ENCODE assay signal across 12 cellular contexts in the genomic region with DNA sequence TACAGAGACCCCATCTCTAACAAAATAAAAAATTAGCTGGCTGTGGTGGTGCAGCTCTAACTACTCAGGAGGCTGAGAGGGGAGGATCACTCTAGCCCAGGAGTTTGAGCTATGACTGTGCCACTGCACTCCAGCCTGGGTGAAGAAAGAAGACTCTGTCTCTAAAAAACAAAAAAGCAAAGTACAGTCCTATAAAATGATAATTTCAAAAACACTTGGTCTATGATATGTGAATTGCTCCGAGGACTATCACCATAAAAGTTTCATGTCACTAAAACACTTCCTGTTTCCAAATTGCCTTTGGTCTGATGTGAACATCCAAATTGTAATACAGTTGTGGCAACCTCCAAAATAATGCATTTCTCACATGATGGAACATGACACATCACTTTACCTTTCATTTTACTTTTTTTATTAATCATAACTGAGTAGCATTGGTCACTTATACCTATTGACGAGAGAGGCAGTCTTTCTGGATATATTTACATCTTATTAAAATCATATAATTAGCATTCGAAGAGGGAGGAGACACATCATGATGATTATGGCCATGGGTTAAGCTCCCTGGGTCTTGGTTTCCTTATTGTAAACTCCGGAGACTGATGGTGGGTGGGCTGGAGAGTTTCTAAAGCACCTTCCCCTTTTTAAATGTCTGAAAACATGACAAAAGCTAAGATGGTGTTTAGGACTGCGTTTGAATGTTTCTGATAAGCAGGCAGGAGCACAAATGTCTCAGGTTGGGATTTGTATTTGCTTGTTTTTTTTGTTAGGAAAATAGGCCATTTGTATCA. TPM values are rescaled to one million over a fixed set of nuclear protein-coding genes. Genes with fewer than 3 reads are reported as not detected.
DNase-seq lines count a peak whose midpoint lies in the region; ATAC-seq, FAIRE-seq and TF ChIP-seq lines count a peak whose summit lies in the region.
"Had no signal": no experiment of that assay in that cellular context is flagged by ENCODE, and none has a peak within 500 bp of the region (broad histone marks: within the 10 kb centered on the region; RNA-seq: fewer than 3 reads in every experiment).

No MANE protein-coding gene starts in this region.

- H3K9me3 Mint-ChIP-seq in activated CD4-positive, alpha-beta memory T cell treated with anti-CD3 and anti-CD28 coated beads for 36 hours, result no peaks in the 10 kb centered on the region

- WGBS in esophagus muscularis mucosa, result 88% methylated on average over 5 of the region's 5 CpGs

- H3K27me3 ChIP-seq in BLaER1 treated with 17β-estradiol and CSF1 and Interleukin-3, amounts not matched to agents 10 nM and 100 nM, result no peaks in the 10 kb centered on the region
- H3K27me3 ChIP-seq in esophagus muscularis mucosa, result no peaks in the 10 kb centered on the region
- H3K27me3 ChIP-seq: ascending aorta, right atrium auricular region had no signal

- no peaks in the 10 kb centered on the region for H3K9me3 ChIP-seq in BLaER1 treated with 17β-estradiol and CSF1 and Interleukin-3, amounts not matched to agents 10 nM and 100 nM (replicated peaks in 1 of 11)
- H3K9me3 ChIP-seq in esophagus muscularis mucosa, result no peaks in the 10 kb centered on the region
- H3K9me3 ChIP-seq: ascending aorta, right atrium auricular region had no signal

- H3K4me1 ChIP-seq in BLaER1 treated with 17β-estradiol and CSF1 and Interleukin-3, amounts not matched to agents 10 nM and 100 nM, result peaks cover 31 to 45% (median 34%) of the 10 kb centered on the region in 10 experiments
- H3K4me1 ChIP-seq in esophagus muscularis mucosa, result no peaks in the 10 kb centered on the region
- H3K4me1 ChIP-seq: ascending aorta, right atrium auricular region had no signal

- intact Hi-C loops in activated CD4-positive, alpha-beta memory T cell treated with anti-CD3 and anti-CD28 coated beads for 36 hours (cut with micrococcal nuclease), result loop anchor here (1.0 kb wide), 1 partner anchor 15 kb away; no protein-coding TSS in a partner anchor
- intact Hi-C loops in esophagus muscularis mucosa (cut with DNase I), result no loop called here

- peak overlapping the region in 8 of 11 experiments; percentile 2 to 77 (median 52); a peak in 11 of 22 replicates for H3K27ac ChIP-seq in BLaER1 treated with 17β-estradiol and CSF1 and Interleukin-3, amounts not matched to agents 10 nM and 100 nM
- H3K27ac ChIP-seq in esophagus muscularis mucosa (replicated peaks in 1 of 4), result no peak overlapping the region
- H3K27ac ChIP-seq: ascending aorta, right atrium auricular region had no signal

- DNase-seq in GM19239 (ENCODE audit: insufficient read length, low spot score) (no peak), esophagus muscularis mucosa (ENCODE audit: extremely low spot score) (no peak), cerebellum (ENCODE audit: low spot score) (no peak), NCI-H1436 treated with DMSO at 0.1 percent for 48 hours (lab: John Stamatoyannopoulos, UW) (no peak)
- no peak for DNase-seq in activated CD4-positive, alpha-beta memory T cell treated with anti-CD3 and anti-CD28 coated beads for 36 hours
- DNase-seq in effector CD8-positive, alpha-beta T cell (lab: John Stamatoyannopoulos, UW), result no peak
- DNase-seq: hippocampal formation had no signal

- peak overlapping the region; percentile 77 for H3K27ac Mint-ChIP-seq in activated CD4-positive, alpha-beta memory T cell treated with anti-CD3 and anti-CD28 coated beads for 36 hours

- no peak for TF ChIP-seq CTCF in esophagus muscularis mucosa (IDR thresholded peaks at IDR 0.05)

- H3K4me3 Mint-ChIP-seq in activated CD4-positive, alpha-beta memory T cell treated with anti-CD3 and anti-CD28 coated beads for 36 hours, result peak overlapping the region; percentile 21

- TF ChIP-seq POLR2A in esophagus muscularis mucosa (IDR thresholded peaks at IDR 0.05; ENCODE audit: low read depth), result no peak

- H4K20me1 ChIP-seq in BLaER1 treated with 17β-estradiol and CSF1 and Interleukin-3, amounts not matched to agents 10 nM and 100 nM, result no peaks in the 10 kb centered on the region

- H3K4me3 ChIP-seq in BLaER1 treated with 17β-estradiol and CSF1 and Interleukin-3, amounts not matched to agents 10 nM and 100 nM, result peak overlapping the region in 1 of 10 experiments; percentile 14; a peak in 1 of 20 replicates
- H3K4me3 ChIP-seq in esophagus muscularis mucosa, result no peak overlapping the region
- H3K4me3 ChIP-seq: ascending aorta, right atrium auricular region had no signal

- CTCF ChIA-PET in activated CD4-positive, alpha-beta memory T cell treated with anti-CD3 and anti-CD28 coated beads for 36 hours (lab: Charles Lee), result interaction anchor here (1.0 to 2.5 kb wide), 6 partner anchors 13 to 1030 kb away, joined by 3 to 13 read pairs (median 4); no protein-coding TSS in a partner anchor

- H3K36me3 Mint-ChIP-seq in activated CD4-positive, alpha-beta memory T cell treated with anti-CD3 and anti-CD28 coated beads for 36 hours, result no peaks in the 10 kb centered on the region

- peak overlapping the region in 3 of 11 experiments; percentile 46 to 64 (median 58); a peak in 4 of 22 replicates for H3K9ac ChIP-seq in BLaER1 treated with 17β-estradiol and CSF1 and Interleukin-3, amounts not matched to agents 10 nM and 100 nM

- peaks cover 45% of the 10 kb centered on the region for H3K4me1 Mint-ChIP-seq in activated CD4-positive, alpha-beta memory T cell treated with anti-CD3 and anti-CD28 coated beads for 36 hours (ENCODE audit: low read depth)

- TF ChIP-seq EP300 in esophagus muscularis mucosa (IDR thresholded peaks at IDR 0.05), result no peak

- H3K4me2 ChIP-seq in BLaER1 treated with 17β-estradiol and CSF1 and Interleukin-3, amounts not matched to agents 10 nM and 100 nM, result peak overlapping the region; percentile 49 to 89 (median 70)

- no peaks in the 10 kb centered on the region for H3K27me3 Mint-ChIP-seq in activated CD4-positive, alpha-beta memory T cell treated with anti-CD3 and anti-CD28 coated beads for 36 hours

- no peaks in the 10 kb centered on the region for H3K36me3 ChIP-seq in BLaER1 treated with 17β-estradiol and CSF1 and Interleukin-3, amounts not matched to agents 10 nM and 100 nM
- H3K36me3 ChIP-seq in esophagus muscularis mucosa, result no peaks in the 10 kb centered on the region
- H3K36me3 ChIP-seq: ascending aorta, right atrium auricular region had no signal

- peak; percentile 39 for ATAC-seq in HG03045 (IDR thresholded peaks at IDR 0.05; ENCODE audit: unreplicated experiment)

- POLR2A ChIA-PET in activated CD4-positive, alpha-beta memory T cell treated with anti-CD3 and anti-CD28 coated beads for 36 hours (lab: Charles Lee), result interaction anchor here (1.0 to 1.7 kb wide), 4 partner anchors 12 to 56 kb away, joined by 3 to 9 read pairs (median 5); no protein-coding TSS in a partner anchor

- peak; percentile 40 for FAIRE-seq in GM19239 (lab: Jason Lieb, UNC)
- FAIRE-seq: D721Med had no signal

RNA-seq across cellular contexts. Expression of gene CD180, which starts 25.8 kb away (rescaled TPM):
- under 1 TPM; 0.07 to 0.21 TPM for total RNA-seq in activated CD4-positive, alpha-beta memory T cell treated with anti-CD3 and anti-CD28 coated beads for 36 hours
- total RNA-seq in esophagus muscularis mucosa (1 to 10 TPM in 1 of 4 donors, under 1 TPM in 3; 0.42 to 1.8 (median 0.67) TPM), cerebellum (0.64 TPM)

Comparison
In these comparisons a context has a peak if more than half of its experiments do, and no peak if none do; other contexts are left out.
1. H3K27ac ChIP-seq: peak in BLaER1 treated with 17β-estradiol and CSF1 and Interleukin-3, amounts not matched to agents 10 nM and 100 nM (8 of 11); none in esophagus muscularis mucosa (0 of 4).